ENCODE assay signal across 8 cellular contexts in genomic region chr18:14431031-14431503, GRCh38.
DNase-seq lines count a peak whose midpoint lies in the region; TF ChIP-seq lines count a peak whose summit lies in the region.
"Not testable (repeated sequence)": the region's sequence is repeated elsewhere in the genome, so short reads cannot be mapped to it uniquely, and the experiment has no call there.

No MANE protein-coding gene starts in this region.

- H3K9me3 Mint-ChIP-seq in activated naive CD8-positive, alpha-beta T cell treated with anti-CD3 and anti-CD28 coated beads for 36 hours: peaks cover 11% of the 10 kb centered on the region

- not testable (repeated sequence) for H3K27ac Mint-ChIP-seq in activated naive CD8-positive, alpha-beta T cell treated with anti-CD3 and anti-CD28 coated beads for 36 hours

- H3K27ac ChIP-seq in skeletal muscle tissue (ENCODE audit: low read depth, low read length): not testable (repeated sequence)

- not testable (repeated sequence) for TF ChIP-seq CTCF in lower leg skin (IDR thresholded peaks at IDR 0.05)

- intact Hi-C loops in lower leg skin (cut with DNase I; ENCODE audit: low total_unique reads): not testable (repeated sequence)

- DNase-seq in DMS 273 treated with DMSO at 0.1 percent for 48 hours (lab: John Stamatoyannopoulos, UW) (peak; percentile 20), NCI-H460 (ENCODE audit: extremely low read depth, low read depth) (peak; percentile 55), fibroblast of gingiva (ENCODE audit: low read depth) (peak; percentile 75), lower leg skin (ENCODE audit: low spot score in 2 of 2) (peak in 1 of 2 donors; percentile 15), superior temporal gyrus (ENCODE audit: extremely low spot score) (peak; percentile 33)
- peak; percentile 65 for DNase-seq in activated CD4-positive, CD25-positive, alpha-beta regulatory T cell treated with anti-CD3 and anti-CD28 coated beads, Interleukin-2, amount 50 U/mL, for 72 hours
- DNase-seq in activated naive CD8-positive, alpha-beta T cell treated with anti-CD3 and anti-CD28 coated beads for 36 hours: peak; percentile 69

- not testable (repeated sequence) for H3K27me3 Mint-ChIP-seq in activated naive CD8-positive, alpha-beta T cell treated with anti-CD3 and anti-CD28 coated beads for 36 hours

- H3K4me1 Mint-ChIP-seq in activated naive CD8-positive, alpha-beta T cell treated with anti-CD3 and anti-CD28 coated beads for 36 hours: not testable (repeated sequence)

- not testable (repeated sequence) for TF ChIP-seq POLR2A in lower leg skin (IDR thresholded peaks at IDR 0.05)

- not testable (repeated sequence) for H3K9me3 ChIP-seq in skeletal muscle tissue (ENCODE audit: control insufficient read depth in 3 of 3, low read length in 3 of 3)

- 1 to 3% methylated on average over 23 to 26 of the region's 45 CpGs for WGBS in lower leg skin, 2 donors

- H3K36me3 ChIP-seq in skeletal muscle tissue (ENCODE audit: control insufficient read depth in 3 of 3, insufficient read depth in 3 of 3, low read length in 3 of 3): not testable (repeated sequence)

- H3K4me1 ChIP-seq in skeletal muscle tissue (ENCODE audit: control insufficient read depth in 3 of 3, insufficient read depth in 3 of 3, low read length in 3 of 3): not testable (repeated sequence)

- H3K4me3 Mint-ChIP-seq in activated naive CD8-positive, alpha-beta T cell treated with anti-CD3 and anti-CD28 coated beads for 36 hours: peak overlapping the region; percentile 82

- H3K4me3 ChIP-seq in lower leg skin (ENCODE audit: low read depth, poor library complexity, severe bottlenecking) (peak overlapping the region; percentile 21), skeletal muscle tissue (ENCODE audit: low read length in 3 of 3) (peak overlapping the region; percentile 54 to 73 (median 65))

- not testable (repeated sequence) for H3K36me3 Mint-ChIP-seq in activated naive CD8-positive, alpha-beta T cell treated with anti-CD3 and anti-CD28 coated beads for 36 hours

- H3K9ac ChIP-seq in skeletal muscle tissue (ENCODE audit: low read depth in 1 of 3, low read length in 3 of 3): peak overlapping the region in 2 of 3 donors; percentile 51 to 60

- H3K27me3 ChIP-seq in skeletal muscle tissue (ENCODE audit: control insufficient read depth in 3 of 3, insufficient read depth in 3 of 3, low read length in 3 of 3): not testable (repeated sequence)
